In genomic region chr3:69838217-69838616, GRCh38 we compare ENCODE assay signal across 13 cellular contexts.
DNase-seq lines count a peak whose midpoint lies in the region; TF ChIP-seq lines count a peak whose summit lies in the region.
"Had no signal": no experiment of that assay in that cellular context is flagged by ENCODE, and none has a peak within 500 bp of the region (broad histone marks: within the 10 kb centered on the region; RNA-seq: fewer than 3 reads in every experiment).

No MANE protein-coding gene starts in this region.

- no peak for TF ChIP-seq POLR2A in adrenal gland (IDR thresholded peaks at IDR 0.05)

- DNase-seq in BJ (ENCODE audit: low read depth) (peak; percentile 89), MG63 (peak; percentile 6), epithelial cell of esophagus (ENCODE audit: low read depth) (peak; percentile 9), retinal pigment epithelial cell (ENCODE audit: low read depth) (peak; percentile 77), adrenal gland (no peak), retina (no peak), posterior vena cava (ENCODE audit: low spot score) (no peak)
- DNase-seq: activated B cell treated with CpG ODN at 0.5 μM for 24 hours; activated CD8-positive, alpha-beta memory T cell treated with anti-CD3 and anti-CD28 coated beads, Interleukin-2, amount 50 U/mL, for 48 hours; MM.1S; naive thymus-derived CD4-positive, alpha-beta T cell; NCI-H226; stimulated activated naive CD8-positive, alpha-beta T cell treated with anti-CD3 and anti-CD28 coated beads, Interleukin-15, amount 100 ng/mL, for 72 hours had no signal

- H3K36me3 ChIP-seq in BJ (ENCODE audit: control insufficient read depth, insufficient read depth, low read length), result no peaks in the 10 kb centered on the region
- H3K36me3 ChIP-seq in MG63, result no peaks in the 10 kb centered on the region
- no peaks in the 10 kb centered on the region for H3K36me3 ChIP-seq in adrenal gland (replicated peaks in 1 of 2)

- WGBS in adrenal gland, 4 donors, result 63 to 76% (median 67%) methylated on average over 5 of the region's 5 CpGs

- intact Hi-C loops in adrenal gland (cut with DNase I), result no loop called here
- intact Hi-C loops in posterior vena cava (cut with DNase I), result no loop called here

- TF ChIP-seq CTCF in BJ (IDR thresholded peaks at IDR 0.05; ENCODE audit: insufficient read depth, low read depth, low read length) (no peak), epithelial cell of esophagus (IDR thresholded peaks at IDR 0.05; ENCODE audit: insufficient read depth, low read depth, low read length, missing control alignments) (no peak), retinal pigment epithelial cell (conservative IDR thresholded peaks at IDR 0.05; ENCODE audit: low read depth, low read length) (no peak), adrenal gland (IDR thresholded peaks at IDR 0.05) (no peak)

- H3K27ac ChIP-seq in adrenal gland, result no peak overlapping the region

- peaks cover 8% of the 10 kb centered on the region; the same call in 1 of the 2 replicates for H3K9me3 ChIP-seq in MG63
- no peaks in the 10 kb centered on the region for H3K9me3 ChIP-seq in adrenal gland (replicated peaks in 1 of 3)

- H3K27me3 ChIP-seq in BJ (ENCODE audit: control insufficient read depth, insufficient read depth, low read length), result no peaks in the 10 kb centered on the region
- no peaks in the 10 kb centered on the region for H3K27me3 ChIP-seq in MG63
- H3K27me3 ChIP-seq in adrenal gland, result no peaks in the 10 kb centered on the region

- H3K4me1 ChIP-seq in adrenal gland (replicated peaks in 1 of 2), result peaks cover 0 to 11% of the 10 kb centered on the region in 2 donors

- CTCF ChIA-PET in BJ (lab: Yijun Ruan, JAX), result no interaction called here

- POLR2A ChIA-PET in BJ (lab: Charles Lee), result no interaction called here

- H3K4me3 ChIP-seq in BJ (ENCODE audit: low read depth, low read length) (no peak overlapping the region), MG63 (peak overlapping the region; percentile 6; the same call in 1 of the 2 replicates), epithelial cell of esophagus (ENCODE audit: low read length) (no peak overlapping the region), retinal pigment epithelial cell (ENCODE audit: low read length) (no peak overlapping the region), adrenal gland (no peak overlapping the region)

Comparison
In these comparisons a context has a peak if more than half of its experiments do, and no peak if none do; other contexts are left out.
1. DNase-seq: peak in BJ (single experiment), MG63 (single experiment), epithelial cell of esophagus (single experiment) and retinal pigment epithelial cell (single experiment); none in adrenal gland (0 of 7), retina (single experiment) and posterior vena cava (single experiment).